8 cellular contexts compared by ENCODE assay signal in the genomic region with DNA sequence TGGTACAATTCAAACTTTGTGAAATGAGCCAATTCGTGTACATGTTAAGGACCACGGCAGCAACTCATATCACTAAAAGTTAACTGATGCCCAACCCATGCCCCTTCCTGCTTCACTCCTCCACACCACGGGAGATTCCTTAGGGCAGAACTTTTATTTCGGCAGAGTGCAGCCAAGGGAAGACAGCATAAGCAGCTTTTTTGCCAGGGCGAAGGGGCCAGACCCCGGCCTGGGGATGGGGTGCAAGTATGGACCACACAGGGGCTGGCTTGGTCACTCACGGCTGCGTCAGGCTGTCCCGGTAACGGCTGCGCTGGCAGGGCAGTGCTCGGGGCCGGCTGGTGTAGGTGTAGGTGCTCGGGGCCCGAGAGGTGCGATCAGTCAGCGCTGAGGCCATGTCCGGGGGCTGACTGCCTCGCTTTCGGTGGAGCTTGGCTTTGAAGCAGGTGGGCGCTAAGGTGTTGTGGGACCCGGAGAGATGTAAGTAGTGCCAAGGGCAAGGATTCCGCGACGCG. TPM values are rescaled to one million over a fixed set of nuclear protein-coding genes. Genes with fewer than 3 reads are reported as not detected.
A peak's percentile ranks its signal among the peaks of the same experiment; 100 is the strongest.
DNase-seq lines count a peak whose midpoint lies in the region; ATAC-seq and TF ChIP-seq lines count a peak whose summit lies in the region.

No MANE protein-coding gene starts in this region.

- H3K27me3 ChIP-seq in BJ (ENCODE audit: control insufficient read depth, insufficient read depth, low read length): no peaks in the 10 kb centered on the region
- no peaks in the 10 kb centered on the region for H3K27me3 ChIP-seq in iPS-18a (ENCODE audit: control insufficient read depth, insufficient read depth, low read length)

- no peaks in the 10 kb centered on the region for H3K27me3 Mint-ChIP-seq in activated naive CD8-positive, alpha-beta T cell
- no peaks in the 10 kb centered on the region for H3K27me3 Mint-ChIP-seq in stimulated activated memory B cell treated with anti-CD40 and anti-IgM and Interleukin-4, amounts not matched to agents 10 μg/mL and 1 μg/mL and 100 μg/mL, for 72 hours

- peak overlapping the region; percentile 50 for H3K27ac ChIP-seq in iPS-18a (ENCODE audit: low read length)

- H3K4me3 ChIP-seq in BJ (ENCODE audit: low read depth, low read length): peak overlapping the region; percentile 75
- H3K4me3 ChIP-seq in iPS-18a (ENCODE audit: low read length): peak overlapping the region; percentile 84

- ATAC-seq in GM19438 (IDR thresholded peaks at IDR 0.05; ENCODE audit: low read depth, unreplicated experiment) (peak; percentile 21), HG03520 (IDR thresholded peaks at IDR 0.05; ENCODE audit: unreplicated experiment) (peak; percentile 30)
- peak; percentile 60 for ATAC-seq in stimulated activated memory B cell treated with anti-CD40 and anti-IgM and Interleukin-4, amounts not matched to agents 10 μg/mL and 1 μg/mL and 100 μg/mL, for 72 hours

- H3K36me3 ChIP-seq in BJ (ENCODE audit: control insufficient read depth, insufficient read depth, low read length) (no peaks in the 10 kb centered on the region), iPS-18a (ENCODE audit: control insufficient read depth, low read depth, low read length) (no peaks in the 10 kb centered on the region)

- CTCF ChIA-PET in BJ (lab: Yijun Ruan, JAX): interaction anchor here (1.2 to 2.0 kb wide), 5 partner anchors 10 to 136 kb away, joined by 3 to 8 read pairs (median 5); no protein-coding TSS in a partner anchor

- peaks cover 6% of the 10 kb centered on the region for H3K4me1 ChIP-seq in iPS-18a (ENCODE audit: control insufficient read depth, low read depth, low read length)

- peak overlapping the region; percentile 94 for H3K27ac Mint-ChIP-seq in activated naive CD8-positive, alpha-beta T cell
- H3K27ac Mint-ChIP-seq in stimulated activated memory B cell treated with anti-CD40 and anti-IgM and Interleukin-4, amounts not matched to agents 10 μg/mL and 1 μg/mL and 100 μg/mL, for 72 hours: peak overlapping the region; percentile 77

- DNase-seq in BJ (ENCODE audit: low read depth) (no peak), G401 (ENCODE audit: low spot score) (no peak), iPS-NIHi11 (ENCODE audit: low spot score) (no peak)

- no peaks in the 10 kb centered on the region for H3K9me3 Mint-ChIP-seq in activated naive CD8-positive, alpha-beta T cell (ENCODE audit: low read depth)
- no peaks in the 10 kb centered on the region for H3K9me3 Mint-ChIP-seq in stimulated activated memory B cell treated with anti-CD40 and anti-IgM and Interleukin-4, amounts not matched to agents 10 μg/mL and 1 μg/mL and 100 μg/mL, for 72 hours

- POLR2A ChIA-PET in BJ (lab: Charles Lee): interaction anchor here (0.5 kb wide), 1 partner anchor 355 kb away, joined by 3 read pairs; a partner anchor contains a TSS

- H3K4me1 Mint-ChIP-seq in activated naive CD8-positive, alpha-beta T cell (ENCODE audit: low read depth): peaks cover 45% of the 10 kb centered on the region
- peaks cover 43% of the 10 kb centered on the region for H3K4me1 Mint-ChIP-seq in stimulated activated memory B cell treated with anti-CD40 and anti-IgM and Interleukin-4, amounts not matched to agents 10 μg/mL and 1 μg/mL and 100 μg/mL, for 72 hours

- peak overlapping the region; percentile 95 for H3K4me3 Mint-ChIP-seq in activated naive CD8-positive, alpha-beta T cell
- peak overlapping the region; percentile 97 for H3K4me3 Mint-ChIP-seq in stimulated activated memory B cell treated with anti-CD40 and anti-IgM and Interleukin-4, amounts not matched to agents 10 μg/mL and 1 μg/mL and 100 μg/mL, for 72 hours

- no peaks in the 10 kb centered on the region for H3K9me3 ChIP-seq in iPS-18a (ENCODE audit: control insufficient read depth, low read depth, low read length)

- peak overlapping the region; percentile 91 for H3K9ac ChIP-seq in iPS-18a (ENCODE audit: low read length)

- in situ Hi-C loops in G401 (cut with HindIII; ENCODE audit: low sequenced_read_pairs): no loop called here

- H3K36me3 Mint-ChIP-seq in activated naive CD8-positive, alpha-beta T cell: peaks cover 6% of the 10 kb centered on the region
- H3K36me3 Mint-ChIP-seq in stimulated activated memory B cell treated with anti-CD40 and anti-IgM and Interleukin-4, amounts not matched to agents 10 μg/mL and 1 μg/mL and 100 μg/mL, for 72 hours: peaks cover 11% of the 10 kb centered on the region

- TF ChIP-seq CTCF in BJ (IDR thresholded peaks at IDR 0.05; ENCODE audit: insufficient read depth, low read depth, low read length): no peak

RNA-seq across cellular contexts. Expression of a gene that starts 0.8 kb away (rescaled TPM):
- polyA plus RNA-seq in BJ (2011; rRNA removed): 2.3 and 2.7 TPM in 2 replicates
- polyA minus RNA-seq in BJ (2011; rRNA and poly(A)+ RNA removed): 2.6 and 3.4 TPM in 2 replicates
- total RNA-seq in G401 (2014; rRNA removed; shearing (Covaris generic)): 0.43 and 2.1 TPM in 2 replicates

RNA-seq across cellular contexts. Expression of a gene that starts 45.6 kb away (rescaled TPM):
- not detected in 2 replicates for polyA plus RNA-seq in BJ (2011; rRNA removed)
- not detected in 2 replicates for polyA minus RNA-seq in BJ (2011; rRNA and poly(A)+ RNA removed)
- total RNA-seq in G401 (2014; rRNA removed; shearing (Covaris generic)): 0.58 TPM in 1 of 2 replicates, not detected in the other
